ENCODE assay signal across 8 cellular contexts in genomic region chr15:66862878-66863335, GRCh38.
A peak's percentile ranks its signal among the peaks of the same experiment; 100 is the strongest.
DNase-seq lines count a peak whose midpoint lies in the region; ATAC-seq and TF ChIP-seq lines count a peak whose summit lies in the region.

No MANE protein-coding gene starts in this region.

- no peaks in the 10 kb centered on the region; the same call in 1 of the 2 replicates for H3K9me3 ChIP-seq in AG04450 (ENCODE audit: control insufficient read depth, insufficient read depth, low read length)
- no peaks in the 10 kb centered on the region for H3K9me3 ChIP-seq in WERI-Rb-1 (ENCODE audit: severe bottlenecking)

- H3K36me3 ChIP-seq in WERI-Rb-1: no peaks in the 10 kb centered on the region

- peak; percentile 66 for ATAC-seq in GM18867 (IDR thresholded peaks at IDR 0.05; ENCODE audit: unreplicated experiment)
- ATAC-seq in HG03565 (IDR thresholded peaks at IDR 0.05; ENCODE audit: unreplicated experiment): no peak

- H3K27ac ChIP-seq in AG04450 (ENCODE audit: low read depth, low read length) (no peak overlapping the region), WERI-Rb-1 (no peak overlapping the region)

- CTCF ChIA-PET in AG04450 (lab: Charles Lee): interaction anchor here (0.5 to 5.3 kb wide), 15 partner anchors 9 to 297 kb away, joined by 3 to 44 read pairs (median 4); partner anchors contain the start of genes LCTL and SMAD6

- TF ChIP-seq CTCF in AG04450 (IDR thresholded peaks at IDR 0.05; ENCODE audit: low read depth, low read length): peak; percentile 96
- peak; percentile 96 for TF ChIP-seq CTCF in WERI-Rb-1 (IDR thresholded peaks at IDR 0.05; ENCODE audit: low read depth, low read length)

- in situ Hi-C loops in T47D (cut with HindIII; ENCODE audit: low pct_unique_long_range_greater_than_20kb, low sequenced_read_pairs): no loop called here

- DNase-seq in AG04450 (ENCODE audit: low read depth, low spot score): peak; percentile 62
- DNase-seq in NCI-H128 (lab: John Stamatoyannopoulos, UW; ENCODE audit: unreplicated experiment): peak; percentile 52
- DNase-seq in WERI-Rb-1: peak; percentile 81
- DNase-seq in T47D (ENCODE audit: low read depth in 1 of 2, low spot score in 1 of 2): peak; percentile 43 to 85
- peak; percentile 93 for DNase-seq in islet precursor cell
- DNase-seq in stimulated activated CD4-positive, alpha-beta T cell treated with anti-CD3 and anti-CD28 coated beads, Interleukin-1b, Interleukin-23, amount 100 ng/mL, for 4 hours (ENCODE audit: low read depth in 2 of 2): peak; percentile 60 to 61

- H3K27me3 ChIP-seq in AG04450 (ENCODE audit: control insufficient read depth, insufficient read depth, low read length) (no peaks in the 10 kb centered on the region), WERI-Rb-1 (ENCODE audit: insufficient read depth, low read depth, severe bottlenecking) (no peaks in the 10 kb centered on the region)

- POLR2A ChIA-PET in AG04450 (lab: Yijun Ruan, JAX): no interaction called here

- H3K4me3 ChIP-seq in AG04450 (ENCODE audit: low read depth, low read length): no peak overlapping the region
- no peak overlapping the region for H3K4me3 ChIP-seq in WERI-Rb-1 (ENCODE audit: low read depth, low read length)
